Comparison of ENCODE assay signal across 11 cellular contexts in genomic region chr12:55718650-55719275, GRCh38. TPM values are rescaled to one million over a fixed set of nuclear protein-coding genes. Genes with fewer than 3 reads are reported as not detected.
DNase-seq lines count a peak whose midpoint lies in the region; ATAC-seq lines count a peak whose summit lies in the region.
"Had no signal": no experiment of that assay in that cellular context is flagged by ENCODE, and none has a peak within 500 bp of the region (broad histone marks: within the 10 kb centered on the region; RNA-seq: fewer than 3 reads in every experiment).

No MANE protein-coding gene starts in this region.

- ATAC-seq in stimulated activated effector memory CD8-positive, alpha-beta T cell treated with anti-CD3 and anti-CD28 coated beads, Interleukin-12 subunit alpha, Interleukin-12 subunit beta, amount 100 ng/mL, for 72 hours = no peak
- no peak for ATAC-seq in GM21528 (IDR thresholded peaks at IDR 0.05; ENCODE audit: low FRiP score, unreplicated experiment)
- no peak for ATAC-seq in HG02798 (IDR thresholded peaks at IDR 0.05; ENCODE audit: poor library complexity, unreplicated experiment)
- ATAC-seq: activated CD4-positive, alpha-beta T cell treated with anti-CD3 and anti-CD28 coated beads for 36 hours; naive thymus-derived CD8-positive, alpha-beta T cell had no signal

- H3K27me3 ChIP-seq in HUES48 (ENCODE audit: control insufficient read depth, insufficient read depth, low read length) (no peaks in the 10 kb centered on the region), iPS-18a (ENCODE audit: control insufficient read depth, insufficient read depth, low read length) (no peaks in the 10 kb centered on the region)

- H3K4me1 ChIP-seq in HUES48 (ENCODE audit: control insufficient read depth, insufficient read depth, low read length) (peaks cover 21% of the 10 kb centered on the region), iPS-18a (ENCODE audit: control insufficient read depth, low read depth, low read length) (peaks cover 25% of the 10 kb centered on the region)

- H3K9me3 Mint-ChIP-seq in activated T-helper 1 cell treated with anti-CD3 and anti-CD28 coated beads, Interleukin-12 subunit alpha, Interleukin-12 subunit beta, Interleukin-2, Interleukin-4 antibody, amounts not matched to agents 30 ng/mL and 10 ng/mL and 1 ng/mL, durations not matched to agents 14 hours and 24 hours and 36 hours = no peaks in the 10 kb centered on the region
- no peaks in the 10 kb centered on the region for H3K9me3 Mint-ChIP-seq in stimulated activated effector memory CD8-positive, alpha-beta T cell treated with anti-CD3 and anti-CD28 coated beads, Interleukin-12 subunit alpha, Interleukin-12 subunit beta, amount 100 ng/mL, for 72 hours

- H3K36me3 ChIP-seq in HUES48 (ENCODE audit: control insufficient read depth, insufficient read depth, low read length) (peaks cover 9% of the 10 kb centered on the region), iPS-18a (ENCODE audit: control insufficient read depth, low read depth, low read length) (peaks cover under 1% of the 10 kb centered on the region)

- H3K9ac ChIP-seq in HUES48 (ENCODE audit: low read depth, low read length) (no peak overlapping the region; the same call in 1 of the 2 replicates), iPS-18a (ENCODE audit: low read length) (peak overlapping the region; percentile 8)

- no peaks in the 10 kb centered on the region for H3K36me3 Mint-ChIP-seq in activated T-helper 1 cell treated with anti-CD3 and anti-CD28 coated beads, Interleukin-12 subunit alpha, Interleukin-12 subunit beta, Interleukin-2, Interleukin-4 antibody, amounts not matched to agents 30 ng/mL and 10 ng/mL and 1 ng/mL, durations not matched to agents 14 hours and 24 hours and 36 hours (ENCODE audit: low read depth)
- H3K36me3 Mint-ChIP-seq in stimulated activated effector memory CD8-positive, alpha-beta T cell treated with anti-CD3 and anti-CD28 coated beads, Interleukin-12 subunit alpha, Interleukin-12 subunit beta, amount 100 ng/mL, for 72 hours = peaks cover 41% of the 10 kb centered on the region

- no peak overlapping the region for H3K27ac Mint-ChIP-seq in activated T-helper 1 cell treated with anti-CD3 and anti-CD28 coated beads, Interleukin-12 subunit alpha, Interleukin-12 subunit beta, Interleukin-2, Interleukin-4 antibody, amounts not matched to agents 30 ng/mL and 10 ng/mL and 1 ng/mL, durations not matched to agents 14 hours and 24 hours and 36 hours
- peak overlapping the region; percentile 40 for H3K27ac Mint-ChIP-seq in stimulated activated effector memory CD8-positive, alpha-beta T cell treated with anti-CD3 and anti-CD28 coated beads, Interleukin-12 subunit alpha, Interleukin-12 subunit beta, amount 100 ng/mL, for 72 hours

- no peak for DNase-seq in activated T-helper 1 cell treated with anti-CD3 and anti-CD28 coated beads, Interleukin-12 subunit alpha, Interleukin-12 subunit beta, Interleukin-2, Interleukin-4 antibody, amounts not matched to agents 30 ng/mL and 10 ng/mL and 1 ng/mL, durations not matched to agents 14 hours and 24 hours and 36 hours (ENCODE audit: low spot score)
- DNase-seq in stimulated activated effector memory CD8-positive, alpha-beta T cell treated with anti-CD3 and anti-CD28 coated beads, Interleukin-12 subunit alpha, Interleukin-12 subunit beta, amount 100 ng/mL, for 72 hours (ENCODE audit: low spot score in 2 of 2) = no peak
- DNase-seq in NCI-H2081 treated with DMSO at 0.1 percent for 48 hours (lab: John Stamatoyannopoulos, UW) (no peak), KG1 (lab: John Stamatoyannopoulos, UW) (no peak)
- DNase-seq: activated CD4-positive, alpha-beta T cell treated with anti-CD3 and anti-CD28 coated beads for 36 hours; naive thymus-derived CD8-positive, alpha-beta T cell; NCI-H146 had no signal

- intact Hi-C loops in activated T-helper 1 cell treated with anti-CD3 and anti-CD28 coated beads, Interleukin-12 subunit alpha, Interleukin-12 subunit beta, Interleukin-2, Interleukin-4 antibody, amounts not matched to agents 30 ng/mL and 10 ng/mL and 1 ng/mL, durations not matched to agents 14 hours and 24 hours and 36 hours (cut with micrococcal nuclease) = loop anchor here (10.0 kb wide), 1 partner anchor 1154 kb away; no protein-coding TSS in a partner anchor

- H3K4me3 ChIP-seq in HUES48 (ENCODE audit: low read depth, low read length) = peak overlapping the region; percentile 41; the same call in 1 of the 2 replicates
- H3K4me3 ChIP-seq in iPS-18a (ENCODE audit: low read length) = peak overlapping the region; percentile 91

- peak overlapping the region; percentile 30 for H3K4me3 Mint-ChIP-seq in activated T-helper 1 cell treated with anti-CD3 and anti-CD28 coated beads, Interleukin-12 subunit alpha, Interleukin-12 subunit beta, Interleukin-2, Interleukin-4 antibody, amounts not matched to agents 30 ng/mL and 10 ng/mL and 1 ng/mL, durations not matched to agents 14 hours and 24 hours and 36 hours
- no peak overlapping the region for H3K4me3 Mint-ChIP-seq in stimulated activated effector memory CD8-positive, alpha-beta T cell treated with anti-CD3 and anti-CD28 coated beads, Interleukin-12 subunit alpha, Interleukin-12 subunit beta, amount 100 ng/mL, for 72 hours

- H3K27ac ChIP-seq in HUES48 (ENCODE audit: low read depth, low read length) (peak overlapping the region; percentile 99), iPS-18a (ENCODE audit: low read length) (peak overlapping the region; percentile 83)

- H3K4me1 Mint-ChIP-seq in activated T-helper 1 cell treated with anti-CD3 and anti-CD28 coated beads, Interleukin-12 subunit alpha, Interleukin-12 subunit beta, Interleukin-2, Interleukin-4 antibody, amounts not matched to agents 30 ng/mL and 10 ng/mL and 1 ng/mL, durations not matched to agents 14 hours and 24 hours and 36 hours (ENCODE audit: low read depth) = peaks cover 34% of the 10 kb centered on the region
- peaks cover 34% of the 10 kb centered on the region for H3K4me1 Mint-ChIP-seq in stimulated activated effector memory CD8-positive, alpha-beta T cell treated with anti-CD3 and anti-CD28 coated beads, Interleukin-12 subunit alpha, Interleukin-12 subunit beta, amount 100 ng/mL, for 72 hours

- no peaks in the 10 kb centered on the region for H3K27me3 Mint-ChIP-seq in activated T-helper 1 cell treated with anti-CD3 and anti-CD28 coated beads, Interleukin-12 subunit alpha, Interleukin-12 subunit beta, Interleukin-2, Interleukin-4 antibody, amounts not matched to agents 30 ng/mL and 10 ng/mL and 1 ng/mL, durations not matched to agents 14 hours and 24 hours and 36 hours (ENCODE audit: insufficient read depth)

- H3K9me3 ChIP-seq in HUES48 (ENCODE audit: control insufficient read depth, insufficient read depth, low read length) = no peaks in the 10 kb centered on the region
- H3K9me3 ChIP-seq in iPS-18a (ENCODE audit: control insufficient read depth, low read depth, low read length) = no peaks in the 10 kb centered on the region

RNA-seq across cellular contexts. Expression of gene RDH5, which starts 1.4 kb away (rescaled TPM):
- total RNA-seq in activated T-helper 1 cell treated with anti-CD3 and anti-CD28 coated beads, Interleukin-12 subunit alpha, Interleukin-12 subunit beta, Interleukin-2, Interleukin-4 antibody, amounts not matched to agents 30 ng/mL and 10 ng/mL and 1 ng/mL, durations not matched to agents 14 hours and 24 hours and 36 hours = 4.2 and 6.7 TPM in 2 replicates

RNA-seq across cellular contexts. Expression of gene BLOC1S1, which starts 2.9 kb away (rescaled TPM):
- total RNA-seq in activated T-helper 1 cell treated with anti-CD3 and anti-CD28 coated beads, Interleukin-12 subunit alpha, Interleukin-12 subunit beta, Interleukin-2, Interleukin-4 antibody, amounts not matched to agents 30 ng/mL and 10 ng/mL and 1 ng/mL, durations not matched to agents 14 hours and 24 hours and 36 hours = 62.5 and 64.8 TPM in 2 replicates

RNA-seq across cellular contexts. Expression of gene CD63, which starts 10.0 kb away (rescaled TPM):
- 183 and 198 TPM in 2 replicates for total RNA-seq in activated T-helper 1 cell treated with anti-CD3 and anti-CD28 coated beads, Interleukin-12 subunit alpha, Interleukin-12 subunit beta, Interleukin-2, Interleukin-4 antibody, amounts not matched to agents 30 ng/mL and 10 ng/mL and 1 ng/mL, durations not matched to agents 14 hours and 24 hours and 36 hours

RNA-seq across cellular contexts. Expression of gene ITGA7, which starts 11.1 kb away (rescaled TPM):
- 0.88 and 1.1 TPM in 2 replicates for total RNA-seq in activated T-helper 1 cell treated with anti-CD3 and anti-CD28 coated beads, Interleukin-12 subunit alpha, Interleukin-12 subunit beta, Interleukin-2, Interleukin-4 antibody, amounts not matched to agents 30 ng/mL and 10 ng/mL and 1 ng/mL, durations not matched to agents 14 hours and 24 hours and 36 hours

RNA-seq across cellular contexts. Expression of gene GDF11, which starts 24.2 kb away (rescaled TPM):
- total RNA-seq in activated T-helper 1 cell treated with anti-CD3 and anti-CD28 coated beads, Interleukin-12 subunit alpha, Interleukin-12 subunit beta, Interleukin-2, Interleukin-4 antibody, amounts not matched to agents 30 ng/mL and 10 ng/mL and 1 ng/mL, durations not matched to agents 14 hours and 24 hours and 36 hours = 14.2 and 15.2 TPM in 2 replicates
